21 cellular contexts compared by ENCODE assay signal in genomic region chr3:172687501-172687900, GRCh38. TPM values are rescaled to one million over a fixed set of nuclear protein-coding genes. Genes with fewer than 3 reads are reported as not detected.
DNase-seq lines count a peak whose midpoint lies in the region; ATAC-seq and TF ChIP-seq lines count a peak whose summit lies in the region.
"Had no signal": no experiment of that assay in that cellular context is flagged by ENCODE, and none has a peak within 500 bp of the region (broad histone marks: within the 10 kb centered on the region; RNA-seq: fewer than 3 reads in every experiment).

No MANE protein-coding gene starts in this region.

- peaks cover 36% of the 10 kb centered on the region for H3K4me1 Mint-ChIP-seq in MCF 10A (ENCODE audit: insufficient read depth, unreplicated experiment)

- intact Hi-C loops in MCF 10A (cut with micrococcal nuclease) (no loop called here), breast epithelium (cut with DNase I; ENCODE audit: low total_unique reads) (no loop called here), gastrocnemius medialis (cut with DNase I; ENCODE audit: low total_unique reads) (no loop called here), stomach (cut with DNase I; ENCODE audit: low total_unique reads) (no loop called here)

- no peak overlapping the region for H3K4me3 ChIP-seq in breast epithelium
- peak overlapping the region; percentile 12 for H3K4me3 ChIP-seq in endocrine pancreas (ENCODE audit: control insufficient read depth, insufficient read depth, low read length)
- no peak overlapping the region for H3K4me3 ChIP-seq in gastrocnemius medialis
- H3K4me3 ChIP-seq in stomach: no peak overlapping the region
- H3K4me3 ChIP-seq: BLaER1 treated with 17β-estradiol and CSF1 and Interleukin-3, amounts not matched to agents 10 nM and 100 nM had no signal

- CTCF ChIA-PET in MCF 10A (lab: Yijun Ruan, JAX): interaction anchor here (1.2 to 6.6 kb wide), 7 partner anchors 8 to 91 kb away, joined by 3 to 53 read pairs (median 5); partner anchors contain the start of gene NCEH1

- TF ChIP-seq CTCF in MCF 10A (IDR thresholded peaks at IDR 0.05; ENCODE audit: unreplicated experiment): no peak
- TF ChIP-seq CTCF in breast epithelium (IDR thresholded peaks at IDR 0.05): no peak
- no peak for TF ChIP-seq CTCF in gastrocnemius medialis (IDR thresholded peaks at IDR 0.05 in 4 of 5, conservative IDR thresholded peaks at IDR 0.05 in 1 of 5)
- no peak for TF ChIP-seq CTCF in stomach (IDR thresholded peaks at IDR 0.05)

- H3K9me3 ChIP-seq in breast epithelium: no peaks in the 10 kb centered on the region
- H3K9me3 ChIP-seq in endocrine pancreas (ENCODE audit: control insufficient read depth, low read length): no peaks in the 10 kb centered on the region
- H3K9me3 ChIP-seq in gastrocnemius medialis: no peaks in the 10 kb centered on the region
- no peaks in the 10 kb centered on the region for H3K9me3 ChIP-seq in stomach
- H3K9me3 ChIP-seq: BLaER1 treated with 17β-estradiol and CSF1 and Interleukin-3, amounts not matched to agents 10 nM and 100 nM had no signal

- no peaks in the 10 kb centered on the region for H3K36me3 Mint-ChIP-seq in MCF 10A (ENCODE audit: insufficient read depth, unreplicated experiment)
- H3K36me3 Mint-ChIP-seq: type B pancreatic cell had no signal

- no peaks in the 10 kb centered on the region for H3K27me3 ChIP-seq in breast epithelium
- H3K27me3 ChIP-seq in endocrine pancreas (ENCODE audit: control insufficient read depth, insufficient read depth, low read length): no peaks in the 10 kb centered on the region
- H3K27me3 ChIP-seq in gastrocnemius medialis: no peaks in the 10 kb centered on the region
- H3K27me3 ChIP-seq in stomach: no peaks in the 10 kb centered on the region
- H3K27me3 ChIP-seq: BLaER1 treated with 17β-estradiol and CSF1 and Interleukin-3, amounts not matched to agents 10 nM and 100 nM had no signal

- no peaks in the 10 kb centered on the region for H3K36me3 ChIP-seq in breast epithelium
- H3K36me3 ChIP-seq in endocrine pancreas (ENCODE audit: control insufficient read depth, insufficient read depth, low read length): no peaks in the 10 kb centered on the region
- no peaks in the 10 kb centered on the region for H3K36me3 ChIP-seq in gastrocnemius medialis
- no peaks in the 10 kb centered on the region for H3K36me3 ChIP-seq in stomach
- H3K36me3 ChIP-seq: BLaER1 treated with 17β-estradiol and CSF1 and Interleukin-3, amounts not matched to agents 10 nM and 100 nM had no signal

- no TSS peak for BruUV-seq in MCF 10A (replicated peaks; lab: Mats Ljungman, UMichigan)

- DNase-seq in MCF 10A (ENCODE audit: unreplicated experiment): peak; percentile 79
- DNase-seq in breast epithelium (ENCODE audit: low spot score in 2 of 2): no peak
- DNase-seq in NCI-H524 (lab: John Stamatoyannopoulos, UW): peak; percentile 6 to 56
- no peak for DNase-seq in gastrocnemius medialis
- no peak for DNase-seq in activated T-cell treated with anti-CD3 and anti-CD28 coated beads, Interleukin-2, amount 50 U/mL, for 1 hour
- no peak for DNase-seq in stomach
- DNase-seq: activated CD4-positive, alpha-beta T cell treated with anti-CD3 and anti-CD28 coated beads for 36 hours; activated CD8-positive, alpha-beta memory T cell treated with anti-CD3 and anti-CD28 coated beads, Interleukin-2, amount 50 U/mL, for 4 hours; activated gamma-delta T cell; amniotic stem cell; cerebellar nuclear complex; foreskin melanocyte; Kasumi-1; midbrain; NCI-H526 had no signal

- ATAC-seq in gastrocnemius medialis: peak; percentile 54 to 77
- no peak for ATAC-seq in HG03175 (IDR thresholded peaks at IDR 0.05; ENCODE audit: unreplicated experiment)
- ATAC-seq: activated CD4-positive, alpha-beta T cell treated with anti-CD3 and anti-CD28 coated beads for 36 hours; SK-N-SH treated with all-trans-retinoic acid at 6 μM for 48 hours had no signal

- H3K27ac ChIP-seq in breast epithelium: no peak overlapping the region
- H3K27ac ChIP-seq in gastrocnemius medialis: peak overlapping the region; percentile 37 to 66 (median 41)
- H3K27ac ChIP-seq in stomach: peak overlapping the region in 2 of 5 donors; percentile 24 to 42
- H3K27ac ChIP-seq: BLaER1 treated with 17β-estradiol and CSF1 and Interleukin-3, amounts not matched to agents 10 nM and 100 nM had no signal

- in situ Hi-C loops in gastrocnemius medialis (cut with MboI; ENCODE audit: low sequenced_read_pairs in 4 of 4): no loop called here

- H3K27ac Mint-ChIP-seq in MCF 10A (ENCODE audit: low read depth, unreplicated experiment): peak overlapping the region; percentile 24
- H3K27ac Mint-ChIP-seq: activated CD4-positive, alpha-beta T cell treated with anti-CD3 and anti-CD28 coated beads for 36 hours; stimulated activated naive CD8-positive, alpha-beta T cell treated with anti-CD3 and anti-CD28 coated beads, Interleukin-15, Interleukin-2, amounts not matched to agents 100 ng/mL and 50 ng/mL, for 24 hours; type B pancreatic cell had no signal

- TF ChIP-seq POLR2A in breast epithelium (IDR thresholded peaks at IDR 0.05) (no peak), gastrocnemius medialis (IDR thresholded peaks at IDR 0.05) (no peak), stomach (IDR thresholded peaks at IDR 0.05) (no peak)

- POLR2A ChIA-PET in MCF 10A (lab: Yijun Ruan, JAX): interaction anchor here (0.6 to 4.3 kb wide), 8 partner anchors 10 to 899 kb away, joined by 3 to 62 read pairs (median 4); partner anchors contain the start of genes ECT2 and NCEH1

- no peaks in the 10 kb centered on the region for H3K4me1 ChIP-seq in breast epithelium
- no peaks in the 10 kb centered on the region for H3K4me1 ChIP-seq in endocrine pancreas (ENCODE audit: control insufficient read depth, insufficient read depth, low read length)
- H3K4me1 ChIP-seq in gastrocnemius medialis: peaks cover 27 to 31% of the 10 kb centered on the region in 2 donors
- H3K4me1 ChIP-seq in stomach: peaks cover 6 to 36% (median 22%) of the 10 kb centered on the region in 4 donors

- no peak overlapping the region for H3K9ac ChIP-seq in endocrine pancreas (ENCODE audit: control insufficient read depth, insufficient read depth, low read length)
- H3K9ac ChIP-seq: BLaER1 treated with 17β-estradiol and CSF1 and Interleukin-3, amounts not matched to agents 10 nM and 100 nM had no signal

- 35 to 64% (median 49%) methylated on average over 3 of the region's 3 CpGs for WGBS in stomach, 5 donors

- H3K4me3 Mint-ChIP-seq in MCF 10A (ENCODE audit: unreplicated experiment): no peak overlapping the region
- H3K4me3 Mint-ChIP-seq: activated CD4-positive, alpha-beta T cell treated with anti-CD3 and anti-CD28 coated beads for 36 hours; stimulated activated naive CD8-positive, alpha-beta T cell treated with anti-CD3 and anti-CD28 coated beads, Interleukin-15, Interleukin-2, amounts not matched to agents 100 ng/mL and 50 ng/mL, for 24 hours; type B pancreatic cell had no signal

- H3K27me3 Mint-ChIP-seq in MCF 10A (ENCODE audit: insufficient read depth, unreplicated experiment): no peaks in the 10 kb centered on the region
- H3K27me3 Mint-ChIP-seq: activated CD4-positive, alpha-beta T cell treated with anti-CD3 and anti-CD28 coated beads for 36 hours; stimulated activated naive CD8-positive, alpha-beta T cell treated with anti-CD3 and anti-CD28 coated beads, Interleukin-15, Interleukin-2, amounts not matched to agents 100 ng/mL and 50 ng/mL, for 24 hours; type B pancreatic cell had no signal

- H3K9me3 Mint-ChIP-seq in MCF 10A (ENCODE audit: unreplicated experiment): no peaks in the 10 kb centered on the region
- H3K9me3 Mint-ChIP-seq: stimulated activated naive CD8-positive, alpha-beta T cell treated with anti-CD3 and anti-CD28 coated beads, Interleukin-15, Interleukin-2, amounts not matched to agents 100 ng/mL and 50 ng/mL, for 24 hours; type B pancreatic cell had no signal

- TF ChIP-seq EP300 in stomach (IDR thresholded peaks at IDR 0.05): no peak

RNA-seq across cellular contexts. Expression of gene NCEH1, which starts 23.4 kb away (rescaled TPM):
- total RNA-seq in MCF 10A (2022): 27.8 and 28.8 TPM in 2 replicates
- 10 to 100 TPM in 2 of 3 donors, 1 to 10 TPM in 1; 8.5 to 23.9 (median 10.4) TPM for total RNA-seq in breast epithelium
- total RNA-seq in gastrocnemius medialis: 10 to 100 TPM in 1 of 4 donors, 1 to 10 TPM in 3; 7.0 to 19.8 (median 8.2) TPM
- 10 to 100 TPM in 2 of 5 donors, 1 to 10 TPM in 3; 1.2 to 19.9 (median 8.0) TPM for total RNA-seq in stomach
- 1 to 10 TPM; 1.8 to 7.0 (median 3.4) TPM for polyA plus RNA-seq in stomach

Comparison
In these comparisons a context has a peak if more than half of its experiments do, and no peak if none do; other contexts are left out.
1. DNase-seq: peak in MCF 10A (single experiment) and NCI-H524 (2 of 2); none in breast epithelium (0 of 2), gastrocnemius medialis (0 of 2), activated T-cell treated with anti-CD3 and anti-CD28 coated beads, Interleukin-2, amount 50 U/mL, for 1 hour (single experiment) and stomach (single experiment).
2. H3K27ac ChIP-seq: peak in gastrocnemius medialis (4 of 4); none in breast epithelium (0 of 2).